19 cellular contexts compared by ENCODE assay signal in the genomic region with DNA sequence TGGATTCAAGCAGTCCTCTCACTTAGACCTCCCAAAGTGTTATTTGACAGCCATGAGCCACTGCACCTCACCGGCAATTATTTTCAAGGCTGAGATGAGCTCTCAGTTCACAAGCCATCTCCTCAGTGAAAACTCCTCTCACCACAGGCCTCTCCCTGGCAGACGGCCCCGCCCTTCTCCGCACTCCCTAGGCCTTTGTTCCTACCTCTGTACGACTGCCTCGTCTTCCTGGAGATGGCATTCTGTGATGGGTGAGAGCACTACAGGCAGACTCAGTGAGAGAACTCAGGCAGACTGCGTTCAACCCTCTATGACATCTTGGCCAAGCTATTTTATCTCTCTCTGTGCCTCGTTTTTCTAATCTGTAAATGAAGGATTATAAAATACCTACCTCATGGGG.
DNase-seq lines count a peak whose midpoint lies in the region; TF ChIP-seq lines count a peak whose summit lies in the region.
"Had no signal": no experiment of that assay in that cellular context is flagged by ENCODE, and none has a peak within 500 bp of the region (broad histone marks: within the 10 kb centered on the region; RNA-seq: fewer than 3 reads in every experiment).

No MANE protein-coding gene starts in this region.

- peak; percentile 63 for DNase-seq in A172 (ENCODE audit: low spot score)
- peak; percentile 32 for DNase-seq in HPDE6-E6E7 (ENCODE audit: extremely low spot score)
- DNase-seq in brain microvascular endothelial cell, result no peak
- no peak for DNase-seq in mesothelial cell of epicardium (ENCODE audit: low spot score in 2 of 2, unreplicated experiment in 2 of 2)
- DNase-seq in NCI-H2171 treated with DMSO at 0.1 percent for 48 hours (lab: John Stamatoyannopoulos, UW), result no peak
- DNase-seq in Karpas-422, result no peak
- no peak for DNase-seq in COLO829 (ENCODE audit: low spot score)
- no peak for DNase-seq in activated naive CD4-positive, alpha-beta T cell treated with anti-CD3 and anti-CD28 coated beads for 36 hours
- DNase-seq: activated CD4-positive, alpha-beta T cell treated with anti-CD3 and anti-CD28 coated beads for 4 hours; DMS153; NCI-H2029 treated with DMSO at 0.1 percent for 48 hours; retina; stimulated activated CD4-positive, alpha-beta T cell treated with anti-CD3 and anti-CD28 coated beads, Interleukin-15, amount 100 ng/mL, for 24 hours had no signal

- H3K4me1 Mint-ChIP-seq in mesothelial cell of epicardium, result peaks cover 40% of the 10 kb centered on the region
- H3K4me1 Mint-ChIP-seq in activated naive CD4-positive, alpha-beta T cell treated with anti-CD3 and anti-CD28 coated beads for 36 hours (ENCODE audit: low read depth), result no peaks in the 10 kb centered on the region
- H3K4me1 Mint-ChIP-seq: central memory CD8-positive, alpha-beta T cell; stimulated activated memory B cell treated with anti-CD40 and anti-IgM and Interleukin-4, amounts not matched to agents 10 μg/mL and 1 μg/mL and 100 μg/mL, for 72 hours had no signal

- peak overlapping the region; percentile 8 for H3K27ac ChIP-seq in brain microvascular endothelial cell
- H3K27ac ChIP-seq in Karpas-422 (ENCODE audit: low read length), result no peak overlapping the region
- H3K27ac ChIP-seq: C4-2B, HL-60, neutrophil, Peyer's patch had no signal

- H3K4me3 ChIP-seq in brain microvascular endothelial cell (ENCODE audit: low read depth, low read length) (no peak overlapping the region), Karpas-422 (ENCODE audit: low read length) (no peak overlapping the region)
- H3K4me3 ChIP-seq: Peyer's patch had no signal

- H3K27me3 ChIP-seq in brain microvascular endothelial cell (replicated peaks) (no peaks in the 10 kb centered on the region), Karpas-422 (ENCODE audit: low read length) (no peaks in the 10 kb centered on the region)
- H3K27me3 ChIP-seq: Peyer's patch had no signal

- H3K4me2 ChIP-seq in Karpas-422 (ENCODE audit: low read depth, low read length, poor library complexity, severe bottlenecking), result no peak overlapping the region

- no peaks in the 10 kb centered on the region for H3K4me1 ChIP-seq in Karpas-422 (ENCODE audit: low read length)
- H3K4me1 ChIP-seq: Peyer's patch had no signal

- no peaks in the 10 kb centered on the region for H3K9me2 ChIP-seq in Karpas-422 (replicated peaks; ENCODE audit: insufficient read depth, low read length)

- no peaks in the 10 kb centered on the region for H3K9me3 Mint-ChIP-seq in mesothelial cell of epicardium
- H3K9me3 Mint-ChIP-seq in activated naive CD4-positive, alpha-beta T cell treated with anti-CD3 and anti-CD28 coated beads for 36 hours, result no peaks in the 10 kb centered on the region
- H3K9me3 Mint-ChIP-seq: central memory CD8-positive, alpha-beta T cell; stimulated activated memory B cell treated with anti-CD40 and anti-IgM and Interleukin-4, amounts not matched to agents 10 μg/mL and 1 μg/mL and 100 μg/mL, for 72 hours had no signal

- no peak overlapping the region for H3K9ac ChIP-seq in Karpas-422 (ENCODE audit: low read length)

- H4K20me1 ChIP-seq in Karpas-422 (ENCODE audit: insufficient read depth, low read depth, low read length), result no peaks in the 10 kb centered on the region

- peak overlapping the region; percentile 62 for H3K27ac Mint-ChIP-seq in mesothelial cell of epicardium
- no peak overlapping the region for H3K27ac Mint-ChIP-seq in activated naive CD4-positive, alpha-beta T cell treated with anti-CD3 and anti-CD28 coated beads for 36 hours
- H3K27ac Mint-ChIP-seq: stimulated activated memory B cell treated with anti-CD40 and anti-IgM and Interleukin-4, amounts not matched to agents 10 μg/mL and 1 μg/mL and 100 μg/mL, for 72 hours had no signal

- H3K9me3 ChIP-seq in Karpas-422 (ENCODE audit: low read length), result no peaks in the 10 kb centered on the region
- H3K9me3 ChIP-seq: neutrophil, Peyer's patch had no signal

- no peaks in the 10 kb centered on the region for H3K79me2 ChIP-seq in Karpas-422 (ENCODE audit: low read length)

- intact Hi-C loops in activated naive CD4-positive, alpha-beta T cell treated with anti-CD3 and anti-CD28 coated beads for 36 hours (cut with micrococcal nuclease), result no loop called here

- no peak overlapping the region for H3K4me3 Mint-ChIP-seq in mesothelial cell of epicardium
- H3K4me3 Mint-ChIP-seq in activated naive CD4-positive, alpha-beta T cell treated with anti-CD3 and anti-CD28 coated beads for 36 hours, result no peak overlapping the region
- H3K4me3 Mint-ChIP-seq: central memory CD8-positive, alpha-beta T cell; stimulated activated memory B cell treated with anti-CD40 and anti-IgM and Interleukin-4, amounts not matched to agents 10 μg/mL and 1 μg/mL and 100 μg/mL, for 72 hours had no signal

- CTCF ChIA-PET in activated naive CD4-positive, alpha-beta T cell treated with anti-CD3 and anti-CD28 coated beads for 36 hours (lab: Charles Lee), result interaction anchor here (0.6 kb wide), 1 partner anchor 18 kb away, joined by 3 read pairs; no protein-coding TSS in a partner anchor

- no peaks in the 10 kb centered on the region for H3K27me3 Mint-ChIP-seq in mesothelial cell of epicardium (ENCODE audit: low read depth)
- H3K27me3 Mint-ChIP-seq in activated naive CD4-positive, alpha-beta T cell treated with anti-CD3 and anti-CD28 coated beads for 36 hours (ENCODE audit: low read depth), result no peaks in the 10 kb centered on the region
- H3K27me3 Mint-ChIP-seq: stimulated activated memory B cell treated with anti-CD40 and anti-IgM and Interleukin-4, amounts not matched to agents 10 μg/mL and 1 μg/mL and 100 μg/mL, for 72 hours had no signal

- H3K36me3 Mint-ChIP-seq in mesothelial cell of epicardium, result no peaks in the 10 kb centered on the region
- H3K36me3 Mint-ChIP-seq in activated naive CD4-positive, alpha-beta T cell treated with anti-CD3 and anti-CD28 coated beads for 36 hours (ENCODE audit: low read depth), result no peaks in the 10 kb centered on the region
- H3K36me3 Mint-ChIP-seq: stimulated activated memory B cell treated with anti-CD40 and anti-IgM and Interleukin-4, amounts not matched to agents 10 μg/mL and 1 μg/mL and 100 μg/mL, for 72 hours had no signal

- H2AFZ ChIP-seq in Karpas-422 (ENCODE audit: low read length), result no peak overlapping the region

- TF ChIP-seq CTCF in brain microvascular endothelial cell (IDR thresholded peaks at IDR 0.05; ENCODE audit: low read depth, low read length, missing control alignments) (no peak), mesothelial cell of epicardium (IDR thresholded peaks at IDR 0.05; ENCODE audit: unreplicated experiment) (no peak)

- in situ Hi-C loops in brain microvascular endothelial cell (cut with HindIII; ENCODE audit: low pct_ligation_motif_present, low sequenced_read_pairs), result no loop called here

- H3K36me3 ChIP-seq in brain microvascular endothelial cell (replicated peaks) (no peaks in the 10 kb centered on the region), Karpas-422 (ENCODE audit: insufficient read depth, low read length) (no peaks in the 10 kb centered on the region)
- H3K36me3 ChIP-seq: neutrophil, Peyer's patch had no signal

Comparison
In these comparisons a context has a peak if more than half of its experiments do, and no peak if none do; other contexts are left out.
1. DNase-seq: peak in A172 (single experiment) and HPDE6-E6E7 (single experiment); none in brain microvascular endothelial cell (single experiment), mesothelial cell of epicardium (0 of 2), NCI-H2171 treated with DMSO at 0.1 percent for 48 hours (single experiment), Karpas-422 (single experiment), COLO829 (single experiment) and activated naive CD4-positive, alpha-beta T cell treated with anti-CD3 and anti-CD28 coated beads for 36 hours (single experiment).